Comparison of ENCODE assay signal across 17 cellular contexts in genomic region chr2:28997237-28997846, GRCh38. TPM values are rescaled to one million over a fixed set of nuclear protein-coding genes. Genes with fewer than 3 reads are reported as not detected.
DNase-seq lines count a peak whose midpoint lies in the region; ATAC-seq, FAIRE-seq and TF ChIP-seq lines count a peak whose summit lies in the region.
"Had no signal": no experiment of that assay in that cellular context is flagged by ENCODE, and none has a peak within 500 bp of the region (broad histone marks: within the 10 kb centered on the region; RNA-seq: fewer than 3 reads in every experiment).

No MANE protein-coding gene starts in this region.

- no peak overlapping the region for H4K91ac ChIP-seq in mesenchymal stem cell (ENCODE audit: low read length)

- H3K4me3 ChIP-seq in astrocyte (ENCODE audit: insufficient read depth, low read depth, low read length) (no peak overlapping the region), mesenchymal stem cell (ENCODE audit: insufficient read depth in 1 of 2, low read depth in 1 of 2, low read length in 2 of 2) (no peak overlapping the region)
- H3K4me3 ChIP-seq: esophagus squamous epithelium had no signal

- peaks cover 3% of the 10 kb centered on the region for H3K36me3 Mint-ChIP-seq in astrocyte (ENCODE audit: low read depth, unreplicated experiment)
- no peaks in the 10 kb centered on the region for H3K36me3 Mint-ChIP-seq in activated CD4-positive, alpha-beta memory T cell treated with anti-CD3 and anti-CD28 coated beads for 36 hours
- H3K36me3 Mint-ChIP-seq: natural killer cell had no signal

- H3K9me3 ChIP-seq in astrocyte (ENCODE audit: insufficient read depth, low read depth, low read length) (no peaks in the 10 kb centered on the region), mesenchymal stem cell (ENCODE audit: control insufficient read depth, low read length) (no peaks in the 10 kb centered on the region)
- H3K9me3 ChIP-seq: esophagus squamous epithelium had no signal

- no peak overlapping the region for H3K18ac ChIP-seq in mesenchymal stem cell (ENCODE audit: low read depth in 1 of 2, low read length in 2 of 2)

- no peak overlapping the region for H2BK5ac ChIP-seq in mesenchymal stem cell (ENCODE audit: low read depth, low read length, poor library complexity, severe bottlenecking)

- no peak overlapping the region for H2BK120ac ChIP-seq in mesenchymal stem cell (ENCODE audit: low read depth, low read length)

- DNase-seq in NCI-H82 (lab: John Stamatoyannopoulos, UW) (peak; percentile 26), NCI-H82 treated with DMSO at 0.1 percent for 48 hours (lab: John Stamatoyannopoulos, UW; ENCODE audit: unreplicated experiment) (no peak), astrocyte (ENCODE audit: low read depth) (peak; percentile 41), mesenchymal stem cell (peak; percentile 23), urothelium cell line (ENCODE audit: low spot score) (no peak), islet precursor cell (no peak)
- DNase-seq in activated CD4-positive, alpha-beta memory T cell treated with anti-CD3 and anti-CD28 coated beads for 36 hours: no peak
- DNase-seq: activated gamma-delta T cell treated with Interleukin-2 at 50 U/mL for 16 hours; aorta; esophagus squamous epithelium; natural killer cell; stimulated activated CD4-positive, alpha-beta T cell treated with anti-CD3 and anti-CD28 coated beads, Interleukin-1b, Interleukin-23, amount 100 ng/mL, for 48 hours had no signal

- H3K14ac ChIP-seq in mesenchymal stem cell (ENCODE audit: low read length in 2 of 2): no peak overlapping the region

- no peak overlapping the region for H4K8ac ChIP-seq in mesenchymal stem cell (ENCODE audit: low read length)

- H3K23ac ChIP-seq in mesenchymal stem cell (ENCODE audit: low read length in 2 of 2): no peak overlapping the region

- H3K4me3 Mint-ChIP-seq in astrocyte (ENCODE audit: unreplicated experiment): no peak overlapping the region
- no peak overlapping the region for H3K4me3 Mint-ChIP-seq in activated CD4-positive, alpha-beta memory T cell treated with anti-CD3 and anti-CD28 coated beads for 36 hours
- H3K4me3 Mint-ChIP-seq: natural killer cell had no signal

- no peak for ATAC-seq in HG03460 (IDR thresholded peaks at IDR 0.05; ENCODE audit: unreplicated experiment)
- ATAC-seq: HepG2, natural killer cell had no signal

- H3K27me3 ChIP-seq in astrocyte (ENCODE audit: insufficient read depth, low read length): no peaks in the 10 kb centered on the region
- H3K27me3 ChIP-seq in mesenchymal stem cell (ENCODE audit: control insufficient read depth in 1 of 2, insufficient read depth in 1 of 2, low read length in 2 of 2): peaks cover 7 to 39% of the 10 kb centered on the region in 2 experiments
- H3K27me3 ChIP-seq: esophagus squamous epithelium had no signal

- H3K79me2 ChIP-seq in astrocyte (ENCODE audit: insufficient read depth, low read length): no peaks in the 10 kb centered on the region

- peaks cover 42% of the 10 kb centered on the region for H3K27me3 Mint-ChIP-seq in astrocyte (ENCODE audit: low read depth, unreplicated experiment)
- no peaks in the 10 kb centered on the region for H3K27me3 Mint-ChIP-seq in activated CD4-positive, alpha-beta memory T cell treated with anti-CD3 and anti-CD28 coated beads for 36 hours

- H3K27ac Mint-ChIP-seq in astrocyte (ENCODE audit: unreplicated experiment): no peak overlapping the region
- H3K27ac Mint-ChIP-seq in activated CD4-positive, alpha-beta memory T cell treated with anti-CD3 and anti-CD28 coated beads for 36 hours: no peak overlapping the region

- no peaks in the 10 kb centered on the region for H4K20me1 ChIP-seq in astrocyte (ENCODE audit: insufficient read depth, low read length)

- H3K4me2 ChIP-seq in astrocyte (ENCODE audit: low read length) (peak overlapping the region; percentile 37), mesenchymal stem cell (ENCODE audit: low read length, poor library complexity, severe bottlenecking) (no peak overlapping the region)

- H3K4me1 ChIP-seq in astrocyte (ENCODE audit: insufficient read depth, low read length) (peaks cover 8% of the 10 kb centered on the region), mesenchymal stem cell (ENCODE audit: control insufficient read depth, insufficient read depth, low read depth, low read length) (no peaks in the 10 kb centered on the region)

- H3K9ac ChIP-seq in astrocyte (ENCODE audit: low read length) (no peak overlapping the region), mesenchymal stem cell (ENCODE audit: low read length) (no peak overlapping the region)

- H2BK15ac ChIP-seq in mesenchymal stem cell (ENCODE audit: low read depth, poor library complexity, severe bottlenecking): no peak overlapping the region

- H2BK12ac ChIP-seq in mesenchymal stem cell (ENCODE audit: low read length in 2 of 2): no peak overlapping the region

- no peak overlapping the region for H3K4ac ChIP-seq in mesenchymal stem cell (ENCODE audit: low read depth in 1 of 2, low read length in 2 of 2)

- intact Hi-C loops in activated CD4-positive, alpha-beta memory T cell treated with anti-CD3 and anti-CD28 coated beads for 36 hours (cut with micrococcal nuclease): no loop called here

- CTCF ChIA-PET in activated CD4-positive, alpha-beta memory T cell treated with anti-CD3 and anti-CD28 coated beads for 36 hours (lab: Charles Lee): no interaction called here

- WGBS in mesenchymal stem cell: 59% methylated on average over 12 of the region's 12 CpGs

- H3K36me3 ChIP-seq in astrocyte (ENCODE audit: insufficient read depth, low read length) (no peaks in the 10 kb centered on the region), mesenchymal stem cell (ENCODE audit: control insufficient read depth in 1 of 2, insufficient read depth in 2 of 2, low read depth in 1 of 2, low read length in 2 of 2) (no peaks in the 10 kb centered on the region)
- H3K36me3 ChIP-seq: esophagus squamous epithelium had no signal

- H2AFZ ChIP-seq in astrocyte (ENCODE audit: low read depth, low read length) (peak overlapping the region; percentile 13), mesenchymal stem cell (ENCODE audit: low read depth, low read length) (no peak overlapping the region)

- H3K4me1 Mint-ChIP-seq in astrocyte (ENCODE audit: low read depth, unreplicated experiment): peaks cover 10% of the 10 kb centered on the region
- H3K4me1 Mint-ChIP-seq in activated CD4-positive, alpha-beta memory T cell treated with anti-CD3 and anti-CD28 coated beads for 36 hours (ENCODE audit: low read depth): peaks cover 21% of the 10 kb centered on the region

- H3K79me1 ChIP-seq in mesenchymal stem cell (replicated peaks; ENCODE audit: low read length, poor library complexity, severe bottlenecking): no peaks in the 10 kb centered on the region

- H3K9me3 Mint-ChIP-seq in astrocyte (ENCODE audit: unreplicated experiment): no peaks in the 10 kb centered on the region
- H3K9me3 Mint-ChIP-seq in activated CD4-positive, alpha-beta memory T cell treated with anti-CD3 and anti-CD28 coated beads for 36 hours: no peaks in the 10 kb centered on the region
- H3K9me3 Mint-ChIP-seq: natural killer cell had no signal

- H2AK5ac ChIP-seq in mesenchymal stem cell (ENCODE audit: low read length, severe bottlenecking): no peak overlapping the region

- TF ChIP-seq CTCF in astrocyte (IDR thresholded peaks at IDR 0.05; ENCODE audit: insufficient read depth, low read depth, low read length): no peak

- POLR2A ChIA-PET in activated CD4-positive, alpha-beta memory T cell treated with anti-CD3 and anti-CD28 coated beads for 36 hours (lab: Charles Lee): no interaction called here

- peak; percentile 23 for FAIRE-seq in astrocyte (lab: Jason Lieb, UNC)
- peak; percentile 71 for FAIRE-seq in urothelium cell line (lab: Jason Lieb, UNC)
- FAIRE-seq: HepG2 had no signal

- H3K27ac ChIP-seq in astrocyte (ENCODE audit: low read depth, low read length) (no peak overlapping the region), mesenchymal stem cell (ENCODE audit: low read length, poor library complexity, severe bottlenecking) (no peak overlapping the region)
- H3K27ac ChIP-seq: 22Rv1, RWPE1 had no signal

RNA-seq across cellular contexts. Expression of gene TOGARAM2, which starts 16.2 kb away (rescaled TPM):
- total RNA-seq in astrocyte: 0.38 and 0.73 TPM in 2 replicates
- polyA plus RNA-seq in mesenchymal stem cell (2013, experiment 1 of 2): 0.06 TPM
- 0.08 TPM for polyA plus RNA-seq in mesenchymal stem cell (2013, experiment 2 of 2)
- total RNA-seq in activated CD4-positive, alpha-beta memory T cell treated with anti-CD3 and anti-CD28 coated beads for 36 hours: 1 to 10 TPM; 9.6 TPM
- total RNA-seq: renal cortical epithelial cell had no signal

Comparison
In these comparisons a context has a peak if more than half of its experiments do, and no peak if none do; other contexts are left out.
1. DNase-seq: peak in NCI-H82 (single experiment), astrocyte (single experiment) and mesenchymal stem cell (single experiment); none in NCI-H82 treated with DMSO at 0.1 percent for 48 hours (single experiment), urothelium cell line (single experiment), activated CD4-positive, alpha-beta memory T cell treated with anti-CD3 and anti-CD28 coated beads for 36 hours (single experiment) and islet precursor cell (single experiment).